In the genomic region with DNA sequence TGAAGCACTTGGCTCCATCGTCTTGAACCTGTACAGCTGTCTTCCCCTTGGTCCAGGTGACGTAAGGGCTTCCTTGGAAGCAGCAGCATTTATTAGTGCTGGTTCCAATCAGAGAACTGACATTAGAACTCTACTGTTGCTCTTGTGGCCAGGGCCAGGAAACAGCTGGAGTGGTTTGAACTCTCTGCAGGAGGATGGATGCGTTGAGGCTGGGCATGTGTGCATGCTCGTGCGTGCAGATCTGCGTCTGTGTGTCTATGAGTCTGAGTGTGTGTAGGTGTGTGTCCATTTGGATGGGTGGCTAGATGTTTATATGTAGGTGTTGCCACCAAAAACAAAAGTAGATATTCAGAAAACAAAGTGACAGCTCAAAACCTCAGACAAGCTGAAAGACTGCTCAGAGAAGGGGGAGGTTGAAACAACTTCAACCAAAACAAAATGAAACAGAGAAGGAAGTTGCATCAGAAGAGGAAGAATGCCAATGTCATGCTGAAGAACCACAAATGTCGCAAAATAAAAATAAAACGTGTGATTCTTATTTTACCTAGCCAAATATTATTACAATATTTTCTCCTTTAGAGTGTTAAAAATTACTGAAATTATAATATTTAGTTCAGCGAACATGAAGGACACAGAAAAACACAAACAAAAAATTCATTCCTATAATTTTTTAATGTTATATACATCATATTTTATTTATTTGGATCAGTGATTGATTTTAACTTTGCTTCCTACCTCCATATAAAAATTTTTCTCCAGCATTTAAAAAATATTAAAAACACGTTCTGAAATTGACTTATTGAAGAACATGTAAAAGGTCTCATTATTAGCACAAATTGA, we compare ENCODE assay signal across 8 cellular contexts.
DNase-seq lines count a peak whose midpoint lies in the region; ATAC-seq, FAIRE-seq and TF ChIP-seq lines count a peak whose summit lies in the region.

No MANE protein-coding gene starts in this region.

- peak; percentile 86 for ATAC-seq in GM21360 (IDR thresholded peaks at IDR 0.05; ENCODE audit: unreplicated experiment)

- H3K27ac ChIP-seq in small intestine (ENCODE audit: low read depth in 1 of 2, low read length in 1 of 2) = peak overlapping the region; percentile 49 to 87

- H3K4me3 Mint-ChIP-seq in IgD-negative memory B cell = peak overlapping the region; percentile 56 to 90 (median 84)

- peak overlapping the region; percentile 32 to 95 (median 45) for H3K27ac Mint-ChIP-seq in IgD-negative memory B cell

- 61 to 79% (median 61%) methylated on average over 10 of the region's 10 CpGs for WGBS in small intestine, 3 donors

- H3K9me3 Mint-ChIP-seq in IgD-negative memory B cell = no peaks in the 10 kb centered on the region

- TF ChIP-seq CTCF in D721Med (IDR thresholded peaks at IDR 0.05; ENCODE audit: insufficient read depth, missing control alignments) = no peak

- H3K4me3 ChIP-seq in small intestine (ENCODE audit: low read depth in 1 of 2, low read length in 2 of 2) = no peak overlapping the region

- FAIRE-seq in endometrium (lab: Jason Lieb, UNC) = peak; percentile 53
- FAIRE-seq in small intestine (lab: Jason Lieb, UNC) = no peak
- FAIRE-seq in D721Med (lab: Jason Lieb, UNC) = no peak

- H3K27me3 Mint-ChIP-seq in IgD-negative memory B cell = no peaks in the 10 kb centered on the region

- H3K36me3 Mint-ChIP-seq in IgD-negative memory B cell = no peaks in the 10 kb centered on the region

- peaks cover 11 to 18% (median 12%) of the 10 kb centered on the region in 3 donors for H3K4me1 Mint-ChIP-seq in IgD-negative memory B cell

- peaks cover 0 to 2% of the 10 kb centered on the region in 2 donors for H3K4me1 ChIP-seq in small intestine (ENCODE audit: control insufficient read depth in 2 of 2, insufficient read depth in 1 of 2, low read depth in 1 of 2, low read length in 1 of 2)

- H3K9me3 ChIP-seq in small intestine (ENCODE audit: control insufficient read depth, low read depth) = no peaks in the 10 kb centered on the region

- no peaks in the 10 kb centered on the region for H3K27me3 ChIP-seq in small intestine (ENCODE audit: control insufficient read depth in 2 of 2, insufficient read depth in 2 of 2, low read length in 2 of 2)

- DNase-seq in Ammon's horn (ENCODE audit: low spot score) (peak; percentile 57), small intestine (peak; percentile 26), NCI-H526 treated with DMSO at 0.1 percent for 48 hours (lab: John Stamatoyannopoulos, UW) (no peak), D721Med (ENCODE audit: insufficient read length, low spot score) (no peak)
- peak; percentile 18 to 27 for DNase-seq in activated CD4-positive, alpha-beta T cell treated with anti-CD3 and anti-CD28 coated beads, Interleukin-2, amount 50 U/mL, for 4 hours

- no peaks in the 10 kb centered on the region for H3K36me3 ChIP-seq in small intestine (ENCODE audit: control insufficient read depth in 2 of 2, insufficient read depth in 2 of 2, low read length in 2 of 2)

Comparison
In these comparisons a context has a peak if more than half of its experiments do, and no peak if none do; other contexts are left out.
1. DNase-seq: peak in Ammon's horn (single experiment), activated CD4-positive, alpha-beta T cell treated with anti-CD3 and anti-CD28 coated beads, Interleukin-2, amount 50 U/mL, for 4 hours (2 of 2) and small intestine (single experiment); none in NCI-H526 treated with DMSO at 0.1 percent for 48 hours (single experiment) and D721Med (single experiment).